Comparison of ENCODE assay signal across 8 cellular contexts in genomic region chr1:148334339-148335130, GRCh38.
DNase-seq lines count a peak whose midpoint lies in the region; ATAC-seq, FAIRE-seq and TF ChIP-seq lines count a peak whose summit lies in the region.

No MANE protein-coding gene starts in this region.

- H3K36me3 ChIP-seq in iPS-18a (ENCODE audit: control insufficient read depth, low read depth, low read length) (no peaks in the 10 kb centered on the region), skeletal muscle satellite cell (ENCODE audit: insufficient read depth, low read length) (no peaks in the 10 kb centered on the region)

- peak; percentile 66 for ATAC-seq in HG02870 (IDR thresholded peaks at IDR 0.05; ENCODE audit: unreplicated experiment)

- H3K9ac ChIP-seq in iPS-18a (ENCODE audit: low read length) (peak overlapping the region; percentile 92), skeletal muscle satellite cell (ENCODE audit: low read depth, low read length) (peak overlapping the region; percentile 85)

- H3K4me1 Mint-ChIP-seq in brain: peaks cover 29% of the 10 kb centered on the region

- peak overlapping the region; percentile 91 for H3K4me2 ChIP-seq in skeletal muscle satellite cell (ENCODE audit: low read length)

- H3K9me3 Mint-ChIP-seq in brain: no peaks in the 10 kb centered on the region

- no peaks in the 10 kb centered on the region for H3K36me3 Mint-ChIP-seq in brain

- peaks cover 5% of the 10 kb centered on the region for H3K27me3 ChIP-seq in iPS-18a (ENCODE audit: control insufficient read depth, insufficient read depth, low read length)
- peaks cover 10% of the 10 kb centered on the region for H3K27me3 ChIP-seq in skeletal muscle satellite cell (ENCODE audit: control insufficient read depth, insufficient read depth, low read length)

- H3K9me3 ChIP-seq in iPS-18a (ENCODE audit: control insufficient read depth, low read depth, low read length) (no peaks in the 10 kb centered on the region), skeletal muscle satellite cell (replicated peaks; ENCODE audit: low read length) (no peaks in the 10 kb centered on the region)

- FAIRE-seq in GM12892 (lab: Jason Lieb, UNC): peak; percentile 90
- peak; percentile 94 for FAIRE-seq in TTC549 (lab: Jason Lieb, UNC)

- H3K4me1 ChIP-seq in iPS-18a (ENCODE audit: control insufficient read depth, low read depth, low read length): peaks cover 3% of the 10 kb centered on the region
- H3K4me1 ChIP-seq in skeletal muscle satellite cell (ENCODE audit: control insufficient read depth, insufficient read depth, low read length): peaks cover 10% of the 10 kb centered on the region

- H3K27ac ChIP-seq in iPS-18a (ENCODE audit: low read length): peak overlapping the region; percentile 91

- DNase-seq in GM12892 (ENCODE audit: insufficient read length) (no peak), NCI-H187 treated with DMSO at 0.1 percent for 48 hours (lab: John Stamatoyannopoulos, UW) (peak; percentile 98), NCI-H1436 treated with DMSO at 0.1 percent for 48 hours (lab: John Stamatoyannopoulos, UW) (no peak)

- no peak for TF ChIP-seq CTCF in brain (conservative IDR thresholded peaks at IDR 0.05)

- peak overlapping the region; percentile 95 to 99 (median 98) for H3K27ac Mint-ChIP-seq in brain

- TF ChIP-seq POLR2A in GM12892 (IDR thresholded peaks at IDR 0.05; ENCODE audit: low read depth, low read length): peak; percentile 100

- H3K4me3 ChIP-seq in iPS-18a (ENCODE audit: low read length): peak overlapping the region; percentile 73
- peak overlapping the region; percentile 75 for H3K4me3 ChIP-seq in skeletal muscle satellite cell (ENCODE audit: low read length)

- H3K4me3 Mint-ChIP-seq in brain: peak overlapping the region; percentile 95 to 98 (median 97)

- peaks cover 80% of the 10 kb centered on the region for H3K27me3 Mint-ChIP-seq in brain
